ENCODE assay signal across 1 cellular context in genomic region chr11:45647786-45648185, GRCh38.
TF ChIP-seq lines count a peak whose summit lies in the region.

No MANE protein-coding gene starts in this region.

TF ChIP-seq in WTC11, 78 proteins besides CTCF, POLR2A, EP300 and RAD21 (continued from another document):
- TF ChIP-seq ZNF425 (CRISPR knock-in tag; conservative IDR thresholded peaks at IDR 0.05) (no peak), JAZF1 (CRISPR knock-in tag; IDR thresholded peaks at IDR 0.05) (no peak), ZNF281 (CRISPR knock-in tag; IDR thresholded peaks at IDR 0.05) (no peak), FOXJ3 (CRISPR knock-in tag; IDR thresholded peaks at IDR 0.05; ENCODE audit: borderline replicate concordance) (no peak), OVOL2 (CRISPR knock-in tag; IDR thresholded peaks at IDR 0.05; ENCODE audit: borderline replicate concordance) (no peak), GTF2I (CRISPR knock-in tag; conservative IDR thresholded peaks at IDR 0.05) (no peak), RELA (CRISPR knock-in tag; IDR thresholded peaks at IDR 0.05; ENCODE audit: borderline replicate concordance) (no peak), KAT7 (CRISPR knock-in tag; IDR thresholded peaks at IDR 0.05; ENCODE audit: borderline replicate concordance) (no peak)
- TF ChIP-seq, protein P1, sequence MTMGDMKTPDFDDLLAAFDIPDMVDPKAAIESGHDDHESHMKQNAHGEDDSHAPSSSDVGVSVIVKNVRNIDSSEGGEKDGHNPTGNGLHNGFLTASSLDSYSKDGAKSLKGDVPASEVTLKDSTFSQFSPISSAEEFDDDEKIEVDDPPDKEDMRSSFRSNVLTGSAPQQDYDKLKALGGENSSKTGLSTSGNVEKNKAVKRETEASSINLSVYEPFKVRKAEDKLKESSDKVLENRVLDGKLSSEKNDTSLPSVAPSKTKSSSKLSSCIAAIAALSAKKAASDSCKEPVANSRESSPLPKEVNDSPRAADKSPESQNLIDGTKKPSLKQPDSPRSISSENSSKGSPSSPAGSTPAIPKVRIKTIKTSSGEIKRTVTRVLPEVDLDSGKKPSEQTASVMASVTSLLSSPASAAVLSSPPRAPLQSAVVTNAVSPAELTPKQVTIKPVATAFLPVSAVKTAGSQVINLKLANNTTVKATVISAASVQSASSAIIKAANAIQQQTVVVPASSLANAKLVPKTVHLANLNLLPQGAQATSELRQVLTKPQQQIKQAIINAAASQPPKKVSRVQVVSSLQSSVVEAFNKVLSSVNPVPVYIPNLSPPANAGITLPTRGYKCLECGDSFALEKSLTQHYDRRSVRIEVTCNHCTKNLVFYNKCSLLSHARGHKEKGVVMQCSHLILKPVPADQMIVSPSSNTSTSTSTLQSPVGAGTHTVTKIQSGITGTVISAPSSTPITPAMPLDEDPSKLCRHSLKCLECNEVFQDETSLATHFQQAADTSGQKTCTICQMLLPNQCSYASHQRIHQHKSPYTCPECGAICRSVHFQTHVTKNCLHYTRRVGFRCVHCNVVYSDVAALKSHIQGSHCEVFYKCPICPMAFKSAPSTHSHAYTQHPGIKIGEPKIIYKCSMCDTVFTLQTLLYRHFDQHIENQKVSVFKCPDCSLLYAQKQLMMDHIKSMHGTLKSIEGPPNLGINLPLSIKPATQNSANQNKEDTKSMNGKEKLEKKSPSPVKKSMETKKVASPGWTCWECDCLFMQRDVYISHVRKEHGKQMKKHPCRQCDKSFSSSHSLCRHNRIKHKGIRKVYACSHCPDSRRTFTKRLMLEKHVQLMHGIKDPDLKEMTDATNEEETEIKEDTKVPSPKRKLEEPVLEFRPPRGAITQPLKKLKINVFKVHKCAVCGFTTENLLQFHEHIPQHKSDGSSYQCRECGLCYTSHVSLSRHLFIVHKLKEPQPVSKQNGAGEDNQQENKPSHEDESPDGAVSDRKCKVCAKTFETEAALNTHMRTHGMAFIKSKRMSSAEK (CRISPR knock-in tag; IDR thresholded peaks at IDR 0.05; ENCODE audit: borderline replicate concordance), result no peak
